20 cellular contexts compared by ENCODE assay signal in the genomic region with DNA sequence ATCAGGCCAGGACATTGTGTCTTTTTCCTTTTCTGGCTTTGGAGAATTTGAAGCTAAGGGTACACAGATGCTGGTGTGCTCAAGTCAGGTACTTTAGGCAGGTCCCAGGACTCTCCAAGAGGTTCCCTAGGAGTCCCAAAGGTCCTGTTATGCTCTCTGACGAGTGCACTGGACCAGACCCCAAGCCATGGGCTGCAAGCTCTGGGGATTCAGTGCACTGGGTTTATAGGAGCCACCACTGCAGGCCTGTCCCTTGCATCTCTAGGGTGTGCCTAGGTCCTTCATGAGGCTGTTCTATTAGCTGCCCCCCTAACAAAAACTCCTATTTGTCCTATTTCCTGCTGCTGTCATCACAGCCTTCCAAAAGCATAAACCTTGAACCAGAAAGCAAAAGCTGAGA. TPM values are rescaled to one million over a fixed set of nuclear protein-coding genes. Genes with fewer than 3 reads are reported as not detected.
DNase-seq lines count a peak whose midpoint lies in the region; ATAC-seq, FAIRE-seq and TF ChIP-seq lines count a peak whose summit lies in the region.
"Had no signal": no experiment of that assay in that cellular context is flagged by ENCODE, and none has a peak within 500 bp of the region (broad histone marks: within the 10 kb centered on the region; RNA-seq: fewer than 3 reads in every experiment).

No MANE protein-coding gene starts in this region.

- H3K4me1 ChIP-seq in aorta (ENCODE audit: control insufficient read depth in 1 of 2, insufficient read depth in 2 of 2, low read length in 2 of 2), result no peaks in the 10 kb centered on the region
- no peaks in the 10 kb centered on the region for H3K4me1 ChIP-seq in small intestine (ENCODE audit: control insufficient read depth in 2 of 2, insufficient read depth in 1 of 2, low read depth in 1 of 2, low read length in 1 of 2)
- H3K4me1 ChIP-seq: BLaER1 treated with 17β-estradiol and CSF1 and Interleukin-3, amounts not matched to agents 10 nM and 100 nM had no signal

- H3K9me3 ChIP-seq in aorta (ENCODE audit: control insufficient read depth, low read length), result peaks cover 1% of the 10 kb centered on the region
- no peaks in the 10 kb centered on the region for H3K9me3 ChIP-seq in small intestine (ENCODE audit: control insufficient read depth, low read depth)
- H3K9me3 ChIP-seq: BLaER1 treated with 17β-estradiol and CSF1 and Interleukin-3, amounts not matched to agents 10 nM and 100 nM had no signal

- 58 to 64% methylated on average over 1 of the region's 1 CpG for WGBS in aorta, 2 donors
- 50 to 73% (median 59%) methylated on average over 1 of the region's 1 CpG for WGBS in small intestine, 3 donors

- no peaks in the 10 kb centered on the region for H3K9me3 Mint-ChIP-seq in stimulated activated effector memory CD8-positive, alpha-beta T cell treated with anti-CD3 and anti-CD28 coated beads, Interleukin-12 subunit alpha, Interleukin-12 subunit beta, amount 100 ng/mL, for 72 hours
- H3K9me3 Mint-ChIP-seq: CD8-positive, alpha-beta memory T cell; GM23338 had no signal

- H3K27ac ChIP-seq in angular gyrus (ENCODE audit: low read depth, low read length) (peak overlapping the region; percentile 23), dorsolateral prefrontal cortex (peak overlapping the region in 36 of 59 donors; percentile 2 to 70 (median 32)), aorta (ENCODE audit: low read depth in 1 of 2, low read length in 2 of 2) (no peak overlapping the region), small intestine (ENCODE audit: low read depth in 1 of 2, low read length in 1 of 2) (no peak overlapping the region)
- H3K27ac ChIP-seq: BLaER1 treated with 17β-estradiol and CSF1 and Interleukin-3, amounts not matched to agents 10 nM and 100 nM had no signal

- no peak overlapping the region for H3K27ac Mint-ChIP-seq in stimulated activated effector memory CD8-positive, alpha-beta T cell treated with anti-CD3 and anti-CD28 coated beads, Interleukin-12 subunit alpha, Interleukin-12 subunit beta, amount 100 ng/mL, for 72 hours
- H3K27ac Mint-ChIP-seq: B cell; CD8-positive, alpha-beta memory T cell; GM23338; IgD-negative memory B cell had no signal

- H3K36me3 Mint-ChIP-seq in stimulated activated effector memory CD8-positive, alpha-beta T cell treated with anti-CD3 and anti-CD28 coated beads, Interleukin-12 subunit alpha, Interleukin-12 subunit beta, amount 100 ng/mL, for 72 hours, result no peaks in the 10 kb centered on the region
- H3K36me3 Mint-ChIP-seq: CD8-positive, alpha-beta memory T cell; IgD-negative memory B cell had no signal

- FAIRE-seq in small intestine (lab: Jason Lieb, UNC), result no peak
- FAIRE-seq: G401.6, GM12891, GM18507, H54, HTR-8/SVneo had no signal

- intact Hi-C loops in dorsolateral prefrontal cortex (cut with DNase I) (no loop called here), aorta (cut with DNase I) (no loop called here)

- H3K4me3 ChIP-seq in dorsolateral prefrontal cortex, result no peak overlapping the region
- H3K4me3 ChIP-seq in aorta (ENCODE audit: low read length in 2 of 2), result no peak overlapping the region
- no peak overlapping the region for H3K4me3 ChIP-seq in small intestine (ENCODE audit: low read depth in 1 of 2, low read length in 2 of 2)
- H3K4me3 ChIP-seq: BLaER1 treated with 17β-estradiol and CSF1 and Interleukin-3, amounts not matched to agents 10 nM and 100 nM; GM23338 had no signal

- no peak overlapping the region for H3K4me3 Mint-ChIP-seq in stimulated activated effector memory CD8-positive, alpha-beta T cell treated with anti-CD3 and anti-CD28 coated beads, Interleukin-12 subunit alpha, Interleukin-12 subunit beta, amount 100 ng/mL, for 72 hours
- H3K4me3 Mint-ChIP-seq: B cell; CD8-positive, alpha-beta memory T cell; GM23338; IgD-negative memory B cell had no signal

- H3K36me3 ChIP-seq in aorta (ENCODE audit: control insufficient read depth in 1 of 2, insufficient read depth in 2 of 2, low read length in 1 of 2) (no peaks in the 10 kb centered on the region), small intestine (ENCODE audit: control insufficient read depth in 2 of 2, insufficient read depth in 2 of 2, low read length in 2 of 2) (no peaks in the 10 kb centered on the region)
- H3K36me3 ChIP-seq: BLaER1 treated with 17β-estradiol and CSF1 and Interleukin-3, amounts not matched to agents 10 nM and 100 nM had no signal

- H3K4me1 Mint-ChIP-seq in stimulated activated effector memory CD8-positive, alpha-beta T cell treated with anti-CD3 and anti-CD28 coated beads, Interleukin-12 subunit alpha, Interleukin-12 subunit beta, amount 100 ng/mL, for 72 hours, result no peaks in the 10 kb centered on the region
- H3K4me1 Mint-ChIP-seq: B cell had no signal

- DNase-seq in dorsolateral prefrontal cortex (no peak), aorta (no peak), small intestine (no peak), putamen (ENCODE audit: low spot score) (no peak)
- peak in 1 of 2 donors; percentile 23 for DNase-seq in stimulated activated effector memory CD8-positive, alpha-beta T cell treated with anti-CD3 and anti-CD28 coated beads, Interleukin-12 subunit alpha, Interleukin-12 subunit beta, amount 100 ng/mL, for 72 hours (ENCODE audit: low spot score in 2 of 2)
- DNase-seq: CD8-positive, alpha-beta memory T cell; COR-L47; HCEC 1CT had no signal

- TF ChIP-seq CTCF in dorsolateral prefrontal cortex (IDR thresholded peaks at IDR 0.05 in 54 of 56, conservative IDR thresholded peaks at IDR 0.05 in 2 of 56; ENCODE audit: low read depth in 1 of 56, partially characterized antibody in 56 of 56), result no peak

- H3K27me3 ChIP-seq in dorsolateral prefrontal cortex (no peaks in the 10 kb centered on the region), aorta (ENCODE audit: control insufficient read depth in 1 of 2, insufficient read depth in 2 of 2, low read length in 1 of 2) (no peaks in the 10 kb centered on the region), small intestine (ENCODE audit: control insufficient read depth in 2 of 2, insufficient read depth in 2 of 2, low read length in 2 of 2) (peaks cover 0 to 3% of the 10 kb centered on the region in 2 donors)
- H3K27me3 ChIP-seq: BLaER1 treated with 17β-estradiol and CSF1 and Interleukin-3, amounts not matched to agents 10 nM and 100 nM had no signal

- peak; percentile 38 for ATAC-seq in stimulated activated effector memory CD8-positive, alpha-beta T cell treated with anti-CD3 and anti-CD28 coated beads, Interleukin-12 subunit alpha, Interleukin-12 subunit beta, amount 100 ng/mL, for 72 hours
- peak; percentile 37 for ATAC-seq in aorta (ENCODE audit: low FRiP score)
- ATAC-seq in HG02840 (IDR thresholded peaks at IDR 0.05; ENCODE audit: low FRiP score, unreplicated experiment), result no peak
- ATAC-seq: GM23338 had no signal

RNA-seq across cellular contexts. Expression of gene BFSP2, which starts 31.9 kb away (rescaled TPM):
- total RNA-seq in dorsolateral prefrontal cortex, result 1 to 10 TPM in 19 of 120 experiments, under 1 TPM in 4, not detected in 97; 0.69 to 3.3 (median 1.4) TPM
- not detected for total RNA-seq in aorta
- not detected for polyA plus RNA-seq in aorta
- polyA plus RNA-seq in small intestine, result 1 to 10 TPM in 1 of 3 donors, not detected in 2; 1.3 TPM
- total RNA-seq: A172; CD8-positive, alpha-beta memory T cell; GM23338 had no signal
- polyA plus RNA-seq: GM23338 had no signal

Comparison
In these comparisons a context has a peak if more than half of its experiments do, and no peak if none do; other contexts are left out.
1. H3K27ac ChIP-seq: peak in angular gyrus (single experiment) and dorsolateral prefrontal cortex (36 of 59); none in aorta (0 of 2) and small intestine (0 of 2).